ENCODE assay signal across 2 cellular contexts in the genomic region with DNA sequence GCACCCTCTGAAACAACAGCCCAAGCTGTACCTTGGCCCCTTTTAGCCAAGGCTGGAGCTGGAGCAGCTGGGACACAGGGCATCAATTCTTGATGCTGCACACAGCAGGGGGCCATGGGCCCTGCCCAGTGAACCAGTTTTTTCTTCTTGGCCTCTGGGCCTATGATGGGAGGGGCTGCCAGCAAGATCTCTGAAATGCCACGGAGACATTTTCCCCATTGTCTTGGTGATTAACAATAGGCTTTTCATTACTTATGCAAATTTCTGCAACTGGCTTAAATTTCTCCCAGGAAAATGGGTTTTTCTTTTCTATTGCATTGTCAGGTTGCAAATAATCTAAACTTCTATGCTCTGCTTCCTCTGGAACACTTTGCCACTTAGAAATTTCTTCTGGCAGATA.
TF ChIP-seq lines count a peak whose summit lies in the region.

No MANE protein-coding gene starts in this region.

TF ChIP-seq in GM23338, 12 proteins besides CTCF, POLR2A, EP300 and RAD21:
- no peak for TF ChIP-seq NANOG (IDR thresholded peaks at IDR 0.05; ENCODE audit: borderline replicate concordance)
- TF ChIP-seq, protein P1, sequence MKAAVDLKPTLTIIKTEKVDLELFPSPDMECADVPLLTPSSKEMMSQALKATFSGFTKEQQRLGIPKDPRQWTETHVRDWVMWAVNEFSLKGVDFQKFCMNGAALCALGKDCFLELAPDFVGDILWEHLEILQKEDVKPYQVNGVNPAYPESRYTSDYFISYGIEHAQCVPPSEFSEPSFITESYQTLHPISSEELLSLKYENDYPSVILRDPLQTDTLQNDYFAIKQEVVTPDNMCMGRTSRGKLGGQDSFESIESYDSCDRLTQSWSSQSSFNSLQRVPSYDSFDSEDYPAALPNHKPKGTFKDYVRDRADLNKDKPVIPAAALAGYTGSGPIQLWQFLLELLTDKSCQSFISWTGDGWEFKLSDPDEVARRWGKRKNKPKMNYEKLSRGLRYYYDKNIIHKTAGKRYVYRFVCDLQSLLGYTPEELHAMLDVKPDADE (IDR thresholded peaks at IDR 0.05): no peak
- no peak for TF ChIP-seq ZNF331 (CRISPR knock-in tag; IDR thresholded peaks at IDR 0.05; ENCODE audit: low read depth)
- TF ChIP-seq, protein P2, sequence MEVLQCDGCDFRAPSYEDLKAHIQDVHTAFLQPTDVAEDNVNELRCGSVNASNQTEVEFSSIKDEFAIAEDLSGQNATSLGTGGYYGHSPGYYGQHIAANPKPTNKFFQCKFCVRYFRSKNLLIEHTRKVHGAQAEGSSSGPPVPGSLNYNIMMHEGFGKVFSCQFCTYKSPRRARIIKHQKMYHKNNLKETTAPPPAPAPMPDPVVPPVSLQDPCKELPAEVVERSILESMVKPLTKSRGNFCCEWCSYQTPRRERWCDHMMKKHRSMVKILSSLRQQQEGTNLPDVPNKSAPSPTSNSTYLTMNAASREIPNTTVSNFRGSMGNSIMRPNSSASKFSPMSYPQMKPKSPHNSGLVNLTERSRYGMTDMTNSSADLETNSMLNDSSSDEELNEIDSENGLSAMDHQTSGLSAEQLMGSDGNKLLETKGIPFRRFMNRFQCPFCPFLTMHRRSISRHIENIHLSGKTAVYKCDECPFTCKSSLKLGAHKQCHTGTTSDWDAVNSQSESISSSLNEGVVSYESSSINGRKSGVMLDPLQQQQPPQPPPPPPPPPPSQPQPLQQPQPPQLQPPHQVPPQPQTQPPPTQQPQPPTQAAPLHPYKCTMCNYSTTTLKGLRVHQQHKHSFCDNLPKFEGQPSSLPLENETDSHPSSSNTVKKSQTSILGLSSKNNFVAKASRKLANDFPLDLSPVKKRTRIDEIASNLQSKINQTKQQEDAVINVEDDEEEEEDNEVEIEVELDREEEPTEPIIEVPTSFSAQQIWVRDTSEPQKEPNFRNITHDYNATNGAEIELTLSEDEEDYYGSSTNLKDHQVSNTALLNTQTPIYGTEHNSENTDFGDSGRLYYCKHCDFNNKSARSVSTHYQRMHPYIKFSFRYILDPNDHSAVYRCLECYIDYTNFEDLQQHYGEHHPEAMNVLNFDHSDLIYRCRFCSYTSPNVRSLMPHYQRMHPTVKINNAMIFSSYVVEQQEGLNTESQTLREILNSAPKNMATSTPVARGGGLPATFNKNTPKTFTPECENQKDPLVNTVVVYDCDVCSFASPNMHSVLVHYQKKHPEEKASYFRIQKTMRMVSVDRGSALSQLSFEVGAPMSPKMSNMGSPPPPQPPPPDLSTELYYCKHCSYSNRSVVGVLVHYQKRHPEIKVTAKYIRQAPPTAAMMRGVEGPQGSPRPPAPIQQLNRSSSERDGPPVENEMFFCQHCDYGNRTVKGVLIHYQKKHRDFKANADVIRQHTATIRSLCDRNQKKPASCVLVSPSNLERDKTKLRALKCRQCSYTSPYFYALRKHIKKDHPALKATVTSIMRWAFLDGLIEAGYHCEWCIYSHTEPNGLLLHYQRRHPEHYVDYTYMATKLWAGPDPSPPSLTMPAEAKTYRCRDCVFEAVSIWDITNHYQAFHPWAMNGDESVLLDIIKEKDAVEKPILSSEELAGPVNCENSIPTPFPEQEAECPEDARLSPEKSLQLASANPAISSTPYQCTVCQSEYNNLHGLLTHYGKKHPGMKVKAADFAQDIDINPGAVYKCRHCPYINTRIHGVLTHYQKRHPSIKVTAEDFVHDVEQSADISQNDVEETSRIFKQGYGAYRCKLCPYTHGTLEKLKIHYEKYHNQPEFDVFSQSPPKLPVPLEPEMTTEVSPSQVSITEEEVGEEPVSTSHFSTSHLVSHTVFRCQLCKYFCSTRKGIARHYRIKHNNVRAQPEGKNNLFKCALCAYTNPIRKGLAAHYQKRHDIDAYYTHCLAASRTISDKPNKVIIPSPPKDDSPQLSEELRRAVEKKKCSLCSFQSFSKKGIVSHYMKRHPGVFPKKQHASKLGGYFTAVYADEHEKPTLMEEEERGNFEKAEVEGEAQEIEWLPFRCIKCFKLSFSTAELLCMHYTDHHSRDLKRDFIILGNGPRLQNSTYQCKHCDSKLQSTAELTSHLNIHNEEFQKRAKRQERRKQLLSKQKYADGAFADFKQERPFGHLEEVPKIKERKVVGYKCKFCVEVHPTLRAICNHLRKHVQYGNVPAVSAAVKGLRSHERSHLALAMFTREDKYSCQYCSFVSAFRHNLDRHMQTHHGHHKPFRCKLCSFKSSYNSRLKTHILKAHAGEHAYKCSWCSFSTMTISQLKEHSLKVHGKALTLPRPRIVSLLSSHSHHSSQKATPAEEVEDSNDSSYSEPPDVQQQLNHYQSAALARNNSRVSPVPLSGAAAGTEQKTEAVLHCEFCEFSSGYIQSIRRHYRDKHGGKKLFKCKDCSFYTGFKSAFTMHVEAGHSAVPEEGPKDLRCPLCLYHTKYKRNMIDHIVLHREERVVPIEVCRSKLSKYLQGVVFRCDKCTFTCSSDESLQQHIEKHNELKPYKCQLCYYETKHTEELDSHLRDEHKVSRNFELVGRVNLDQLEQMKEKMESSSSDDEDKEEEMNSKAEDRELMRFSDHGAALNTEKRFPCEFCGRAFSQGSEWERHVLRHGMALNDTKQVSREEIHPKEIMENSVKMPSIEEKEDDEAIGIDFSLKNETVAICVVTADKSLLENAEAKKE (CRISPR knock-in tag; IDR thresholded peaks at IDR 0.05): no peak
TF ChIP-seq in GM23338: peak in this region for 0.

TF ChIP-seq in HepG2, 621 proteins besides CTCF, POLR2A, EP300 and RAD21:
- TF ChIP-seq HOXA3 (CRISPR knock-in tag; IDR thresholded peaks at IDR 0.05): no peak
- TF ChIP-seq ZSCAN29 (CRISPR knock-in tag; conservative IDR thresholded peaks at IDR 0.05): no peak
- no peak for TF ChIP-seq ZNF138 (CRISPR knock-in tag; IDR thresholded peaks at IDR 0.05; ENCODE audit: low read depth)
- no peak for TF ChIP-seq ZNF614 (CRISPR knock-in tag; IDR thresholded peaks at IDR 0.05; ENCODE audit: borderline replicate concordance)
- no peak for TF ChIP-seq MIER3 (CRISPR knock-in tag; IDR thresholded peaks at IDR 0.05; ENCODE audit: borderline replicate concordance)
- TF ChIP-seq SAP130 (CRISPR knock-in tag; IDR thresholded peaks at IDR 0.05; ENCODE audit: low read depth): no peak
- TF ChIP-seq MED1 (CRISPR knock-in tag; IDR thresholded peaks at IDR 0.05): no peak
- no peak for TF ChIP-seq TBX3 (IDR thresholded peaks at IDR 0.05; ENCODE audit: borderline replicate concordance)
- TF ChIP-seq, protein P3, sequence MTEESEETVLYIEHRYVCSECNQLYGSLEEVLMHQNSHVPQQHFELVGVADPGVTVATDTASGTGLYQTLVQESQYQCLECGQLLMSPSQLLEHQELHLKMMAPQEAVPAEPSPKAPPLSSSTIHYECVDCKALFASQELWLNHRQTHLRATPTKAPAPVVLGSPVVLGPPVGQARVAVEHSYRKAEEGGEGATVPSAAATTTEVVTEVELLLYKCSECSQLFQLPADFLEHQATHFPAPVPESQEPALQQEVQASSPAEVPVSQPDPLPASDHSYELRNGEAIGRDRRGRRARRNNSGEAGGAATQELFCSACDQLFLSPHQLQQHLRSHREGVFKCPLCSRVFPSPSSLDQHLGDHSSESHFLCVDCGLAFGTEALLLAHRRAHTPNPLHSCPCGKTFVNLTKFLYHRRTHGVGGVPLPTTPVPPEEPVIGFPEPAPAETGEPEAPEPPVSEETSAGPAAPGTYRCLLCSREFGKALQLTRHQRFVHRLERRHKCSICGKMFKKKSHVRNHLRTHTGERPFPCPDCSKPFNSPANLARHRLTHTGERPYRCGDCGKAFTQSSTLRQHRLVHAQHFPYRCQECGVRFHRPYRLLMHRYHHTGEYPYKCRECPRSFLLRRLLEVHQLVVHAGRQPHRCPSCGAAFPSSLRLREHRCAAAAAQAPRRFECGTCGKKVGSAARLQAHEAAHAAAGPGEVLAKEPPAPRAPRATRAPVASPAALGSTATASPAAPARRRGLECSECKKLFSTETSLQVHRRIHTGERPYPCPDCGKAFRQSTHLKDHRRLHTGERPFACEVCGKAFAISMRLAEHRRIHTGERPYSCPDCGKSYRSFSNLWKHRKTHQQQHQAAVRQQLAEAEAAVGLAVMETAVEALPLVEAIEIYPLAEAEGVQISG (CRISPR knock-in tag; IDR thresholded peaks at IDR 0.05): no peak
- TF ChIP-seq KDM5A (IDR thresholded peaks at IDR 0.05; ENCODE audit: borderline replicate concordance, low read length): no peak
- TF ChIP-seq ZNF44 (CRISPR knock-in tag; IDR thresholded peaks at IDR 0.05): no peak
- TF ChIP-seq, protein P4, sequence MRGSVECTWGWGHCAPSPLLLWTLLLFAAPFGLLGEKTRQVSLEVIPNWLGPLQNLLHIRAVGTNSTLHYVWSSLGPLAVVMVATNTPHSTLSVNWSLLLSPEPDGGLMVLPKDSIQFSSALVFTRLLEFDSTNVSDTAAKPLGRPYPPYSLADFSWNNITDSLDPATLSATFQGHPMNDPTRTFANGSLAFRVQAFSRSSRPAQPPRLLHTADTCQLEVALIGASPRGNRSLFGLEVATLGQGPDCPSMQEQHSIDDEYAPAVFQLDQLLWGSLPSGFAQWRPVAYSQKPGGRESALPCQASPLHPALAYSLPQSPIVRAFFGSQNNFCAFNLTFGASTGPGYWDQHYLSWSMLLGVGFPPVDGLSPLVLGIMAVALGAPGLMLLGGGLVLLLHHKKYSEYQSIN (CRISPR knock-in tag; IDR thresholded peaks at IDR 0.05; ENCODE audit: borderline replicate concordance): no peak
- TF ChIP-seq, protein P5, sequence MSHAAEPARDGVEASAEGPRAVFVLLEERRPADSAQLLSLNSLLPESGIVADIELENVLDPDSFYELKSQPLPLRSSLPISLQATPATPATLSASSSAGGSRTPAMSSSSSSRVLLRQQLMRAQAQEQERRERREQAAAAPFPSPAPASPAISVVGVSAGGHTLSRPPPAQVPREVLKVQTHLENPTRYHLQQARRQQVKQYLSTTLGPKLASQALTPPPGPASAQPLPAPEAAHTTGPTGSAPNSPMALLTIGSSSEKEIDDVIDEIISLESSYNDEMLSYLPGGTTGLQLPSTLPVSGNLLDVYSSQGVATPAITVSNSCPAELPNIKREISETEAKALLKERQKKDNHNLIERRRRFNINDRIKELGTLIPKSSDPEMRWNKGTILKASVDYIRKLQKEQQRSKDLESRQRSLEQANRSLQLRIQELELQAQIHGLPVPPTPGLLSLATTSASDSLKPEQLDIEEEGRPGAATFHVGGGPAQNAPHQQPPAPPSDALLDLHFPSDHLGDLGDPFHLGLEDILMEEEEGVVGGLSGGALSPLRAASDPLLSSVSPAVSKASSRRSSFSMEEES (CRISPR knock-in tag; IDR thresholded peaks at IDR 0.05): no peak
- TF ChIP-seq ZNF337 (CRISPR knock-in tag; IDR thresholded peaks at IDR 0.05; ENCODE audit: borderline replicate concordance, low read depth): no peak
- no peak for TF ChIP-seq ZNF660 (CRISPR knock-in tag; IDR thresholded peaks at IDR 0.05; ENCODE audit: borderline replicate concordance, low read depth)
- TF ChIP-seq ZNF383 (CRISPR knock-in tag; IDR thresholded peaks at IDR 0.05; ENCODE audit: borderline replicate concordance): no peak
- no peak for TF ChIP-seq ADNP (CRISPR knock-in tag; IDR thresholded peaks at IDR 0.05)
- TF ChIP-seq ZNF577 (CRISPR knock-in tag; IDR thresholded peaks at IDR 0.05; ENCODE audit: borderline replicate concordance, low read depth): no peak
- no peak for TF ChIP-seq TAF1 (CRISPR knock-in tag; IDR thresholded peaks at IDR 0.05)
- TF ChIP-seq BORCS8-MEF2B (CRISPR knock-in tag; IDR thresholded peaks at IDR 0.05): no peak
TF ChIP-seq in HepG2: peak in this region for 0.
